In genomic region chr17:62927083-62927482, GRCh38 we compare ENCODE assay signal across 30 cellular contexts.
"Had no signal": no experiment of that assay in that cellular context is flagged by ENCODE, and none has a peak within 500 bp of the region (broad histone marks: within the 10 kb centered on the region; RNA-seq: fewer than 3 reads in every experiment).

No MANE protein-coding gene starts in this region.

- DNase-seq: colonic mucosa; cortex of kidney; dermis blood vessel endothelial cell; dorsolateral prefrontal cortex; effector CD4-positive, alpha-beta T cell; effector CD8-positive, alpha-beta T cell; effector memory CD4-positive, alpha-beta T cell; effector memory CD8-positive, alpha-beta T cell; endodermal cell; erythroblast; esophagus squamous epithelium; foreskin fibroblast; foreskin keratinocyte; foreskin melanocyte; gastrocnemius medialis; glutamatergic neuron; head of caudate nucleus; heart left ventricle; heart right ventricle had no signal

- H3K27ac Mint-ChIP-seq: dendritic cell treated with granulocyte-macrophage colony-stimulating factor and Interleukin-4, amounts not matched to agents 40 ng/mL and 50 ng/mL, for 4 days; effector memory CD8-positive, alpha-beta T cell; endodermal cell had no signal

- H2AFZ ChIP-seq: hepatocyte had no signal

- H3K4me1 ChIP-seq: colonic mucosa, esophagus muscularis mucosa, esophagus squamous epithelium, foreskin keratinocyte, gastrocnemius medialis, gastroesophageal sphincter, heart left ventricle, heart right ventricle had no signal

- H3K79me2 ChIP-seq: hepatocyte had no signal

- H3K27me3 Mint-ChIP-seq: dendritic cell treated with granulocyte-macrophage colony-stimulating factor and Interleukin-4, amounts not matched to agents 40 ng/mL and 50 ng/mL, for 4 days had no signal

- ATAC-seq: effector memory CD8-positive, alpha-beta T cell; esophagus mucosa; foreskin keratinocyte; gastrocnemius medialis; gastroesophageal sphincter; heart left ventricle; heart right ventricle had no signal

- H3K9me3 Mint-ChIP-seq: dendritic cell treated with granulocyte-macrophage colony-stimulating factor and Interleukin-4, amounts not matched to agents 40 ng/mL and 50 ng/mL, for 4 days; effector memory CD8-positive, alpha-beta T cell; endodermal cell had no signal

- H3K27me3 ChIP-seq: colonic mucosa, dorsolateral prefrontal cortex, foreskin keratinocyte, gastrocnemius medialis, hepatocyte had no signal

- H3K4me3 Mint-ChIP-seq: dendritic cell treated with granulocyte-macrophage colony-stimulating factor and Interleukin-4, amounts not matched to agents 40 ng/mL and 50 ng/mL, for 4 days; effector memory CD8-positive, alpha-beta T cell; endodermal cell had no signal

- H3K36me3 ChIP-seq: colonic mucosa, esophagus muscularis mucosa, esophagus squamous epithelium, gastrocnemius medialis, gastroesophageal sphincter, heart left ventricle, heart right ventricle had no signal

- H3K4me2 ChIP-seq: hepatocyte had no signal

- H3K4me3 ChIP-seq: colonic mucosa, coronary artery, dorsolateral prefrontal cortex, esophagus muscularis mucosa, esophagus squamous epithelium, gastrocnemius medialis, gastroesophageal sphincter, heart left ventricle, heart right ventricle, hepatocyte had no signal

- FAIRE-seq: colon, endometrium, endothelial cell of umbilical vein, frontal cortex had no signal

- H3K9me3 ChIP-seq: colonic mucosa, esophagus muscularis mucosa, esophagus squamous epithelium, gastrocnemius medialis, gastroesophageal sphincter, heart left ventricle, heart right ventricle had no signal

- H3K27ac ChIP-seq: colonic mucosa, coronary artery, dorsolateral prefrontal cortex, epithelial cell of prostate, esophagus muscularis mucosa, esophagus squamous epithelium, foreskin keratinocyte, gastrocnemius medialis, gastroesophageal sphincter, heart left ventricle, heart right ventricle, hepatocyte had no signal
